ENCODE assay signal across 10 cellular contexts in genomic region chr17:69434164-69434579, GRCh38. TPM values are rescaled to one million over a fixed set of nuclear protein-coding genes. Genes with fewer than 3 reads are reported as not detected.
A peak's percentile ranks its signal among the peaks of the same experiment; 100 is the strongest.
DNase-seq lines count a peak whose midpoint lies in the region; ATAC-seq and TF ChIP-seq lines count a peak whose summit lies in the region.
"Had no signal": no experiment of that assay in that cellular context is flagged by ENCODE, and none has a peak within 500 bp of the region (broad histone marks: within the 10 kb centered on the region; RNA-seq: fewer than 3 reads in every experiment).

No MANE protein-coding gene starts in this region.

- H3K27me3 ChIP-seq in colonic mucosa (no peaks in the 10 kb centered on the region), esophagus muscularis mucosa (no peaks in the 10 kb centered on the region)
- H3K27me3 ChIP-seq in CD8-positive, alpha-beta T cell (ENCODE audit: insufficient read depth, low read length), result no peaks in the 10 kb centered on the region

- H3K36me3 ChIP-seq in colonic mucosa (no peaks in the 10 kb centered on the region), mesodermal cell (ENCODE audit: control insufficient read depth, insufficient read depth, low read length) (no peaks in the 10 kb centered on the region), esophagus muscularis mucosa (no peaks in the 10 kb centered on the region)
- H3K36me3 ChIP-seq in CD8-positive, alpha-beta T cell (ENCODE audit: insufficient read depth, low read length), result no peaks in the 10 kb centered on the region

- 63 to 71% methylated on average over 3 of the region's 3 CpGs for WGBS in mesodermal cell (ENCODE audit: insufficient coverage in 2 of 2), 2 experiments
- 24% methylated on average over 3 of the region's 3 CpGs for WGBS in esophagus muscularis mucosa

- no peak for ATAC-seq in CD8-positive, alpha-beta T cell
- no peak for ATAC-seq in GM21717 (IDR thresholded peaks at IDR 0.05; ENCODE audit: unreplicated experiment)

- no peak overlapping the region for H3K4me3 Mint-ChIP-seq in CD8-positive, alpha-beta T cell

- DNase-seq in DMS53 (lab: John Stamatoyannopoulos, UW), result peak; percentile 53
- peak; percentile 56 for DNase-seq in NCI-H2227 treated with DMSO at 0.1 percent for 48 hours (lab: John Stamatoyannopoulos, UW)
- no peak for DNase-seq in colonic mucosa
- DNase-seq in CD8-positive, alpha-beta T cell, result no peak
- no peak for DNase-seq in esophagus muscularis mucosa (ENCODE audit: extremely low spot score)
- DNase-seq in NCI-H187 treated with DMSO at 0.1 percent for 48 hours (lab: John Stamatoyannopoulos, UW), result no peak
- DNase-seq: activated CD4-positive, alpha-beta T cell treated with anti-CD3 and anti-CD28 coated beads for 1 hour; NCI-H2029 had no signal

- peak overlapping the region; percentile 23 for H3K27ac ChIP-seq in colonic mucosa
- H3K27ac ChIP-seq in mesodermal cell (ENCODE audit: low read depth, low read length, severe bottlenecking), result peak overlapping the region; percentile 54
- H3K27ac ChIP-seq in CD8-positive, alpha-beta T cell (ENCODE audit: low read depth, low read length), result no peak overlapping the region
- peak overlapping the region in 1 of 4 donors; percentile 13 for H3K27ac ChIP-seq in esophagus muscularis mucosa (replicated peaks in 1 of 4)

- no peaks in the 10 kb centered on the region for H3K4me1 ChIP-seq in colonic mucosa
- peaks cover 17% of the 10 kb centered on the region for H3K4me1 ChIP-seq in mesodermal cell (ENCODE audit: control insufficient read depth, insufficient read depth, low read length, poor library complexity, severe bottlenecking)
- no peaks in the 10 kb centered on the region for H3K4me1 ChIP-seq in CD8-positive, alpha-beta T cell (ENCODE audit: insufficient read depth, low read length)
- peaks cover 6 to 9% (median 9%) of the 10 kb centered on the region in 4 donors for H3K4me1 ChIP-seq in esophagus muscularis mucosa

- intact Hi-C loops in colonic mucosa (cut with DNase I) (no loop called here), esophagus muscularis mucosa (cut with DNase I) (no loop called here)
- intact Hi-C loops in CD8-positive, alpha-beta T cell (cut with DNase I, micrococcal nuclease), result no loop called here

- H3K4me1 Mint-ChIP-seq in CD8-positive, alpha-beta T cell (ENCODE audit: low read depth), result peaks cover 53% of the 10 kb centered on the region

- POLR2A ChIA-PET in CD8-positive, alpha-beta T cell (lab: Charles Lee), result interaction anchor here (0.7 kb wide), 1 partner anchor 19 kb away, joined by 3 read pairs; no protein-coding TSS in a partner anchor

- peaks cover 4% of the 10 kb centered on the region for H3K9me3 Mint-ChIP-seq in CD8-positive, alpha-beta T cell

- no peak overlapping the region for H3K27ac Mint-ChIP-seq in CD8-positive, alpha-beta T cell

- no peak overlapping the region for H3K4me3 ChIP-seq in colonic mucosa
- H3K4me3 ChIP-seq in mesodermal cell (ENCODE audit: extremely low read depth, insufficient read depth, low read length, poor library complexity, severe bottlenecking), result no peak overlapping the region
- no peak overlapping the region for H3K4me3 ChIP-seq in CD8-positive, alpha-beta T cell (ENCODE audit: low read depth, low read length)
- H3K4me3 ChIP-seq in esophagus muscularis mucosa, result no peak overlapping the region

- H3K36me3 Mint-ChIP-seq in CD8-positive, alpha-beta T cell, result peaks cover 42% of the 10 kb centered on the region

- no peak overlapping the region for H3K9ac ChIP-seq in colonic mucosa (ENCODE audit: low read depth in 2 of 2, low read length in 2 of 2)

- no peak for TF ChIP-seq CTCF in colonic mucosa (IDR thresholded peaks at IDR 0.05)
- TF ChIP-seq CTCF in CD8-positive, alpha-beta T cell (IDR thresholded peaks at IDR 0.05), result no peak
- TF ChIP-seq CTCF in esophagus muscularis mucosa (IDR thresholded peaks at IDR 0.05), result no peak

- CTCF ChIA-PET in CD8-positive, alpha-beta T cell (lab: Charles Lee), result interaction anchor here (1.3 kb wide), 1 partner anchor 77 kb away, joined by 3 read pairs; no protein-coding TSS in a partner anchor

- no peaks in the 10 kb centered on the region for H3K27me3 Mint-ChIP-seq in CD8-positive, alpha-beta T cell (ENCODE audit: low read depth)

- TF ChIP-seq POLR2A in esophagus muscularis mucosa (IDR thresholded peaks at IDR 0.05; ENCODE audit: low read depth), result no peak

- TF ChIP-seq EP300 in esophagus muscularis mucosa (IDR thresholded peaks at IDR 0.05), result no peak

- H3K9me3 ChIP-seq in colonic mucosa (no peaks in the 10 kb centered on the region), mesodermal cell (ENCODE audit: control insufficient read depth, low read length) (no peaks in the 10 kb centered on the region), esophagus muscularis mucosa (no peaks in the 10 kb centered on the region)
- H3K9me3 ChIP-seq in CD8-positive, alpha-beta T cell (ENCODE audit: low read length), result no peaks in the 10 kb centered on the region

RNA-seq across cellular contexts. Expression of gene MAP2K6, which starts 19.7 kb away (rescaled TPM):
- total RNA-seq in colonic mucosa (10 to 100 TPM; 59.0 to 83.3 TPM), esophagus muscularis mucosa (1 to 10 TPM in 3 of 4 donors, under 1 TPM in 1; 0.83 to 3.1 (median 1.5) TPM)
- 10.2 TPM for polyA plus RNA-seq in mesodermal cell (2013, experiment 1 of 2)
- 11.8 TPM for polyA plus RNA-seq in mesodermal cell (2013, experiment 2 of 2)
- 1 to 10 TPM; 7.1 to 8.6 TPM for total RNA-seq in CD8-positive, alpha-beta T cell

Comparison
In these comparisons a context has a peak if more than half of its experiments do, and no peak if none do; other contexts are left out.
1. DNase-seq: peak in DMS53 (single experiment) and NCI-H2227 treated with DMSO at 0.1 percent for 48 hours (single experiment); none in colonic mucosa (single experiment), CD8-positive, alpha-beta T cell (0 of 7), esophagus muscularis mucosa (single experiment) and NCI-H187 treated with DMSO at 0.1 percent for 48 hours (single experiment).
2. RNA of gene MAP2K6, which starts 19.7 kb away (total RNA-seq): 59.0 to 83.3 TPM in colonic mucosa; 7.1 to 8.6 TPM in CD8-positive, alpha-beta T cell and 0.83 to 3.1 TPM in esophagus muscularis mucosa; every median in the first group is over 4 times any median in the second.